ENCODE assay signal across 8 cellular contexts in the genomic region with DNA sequence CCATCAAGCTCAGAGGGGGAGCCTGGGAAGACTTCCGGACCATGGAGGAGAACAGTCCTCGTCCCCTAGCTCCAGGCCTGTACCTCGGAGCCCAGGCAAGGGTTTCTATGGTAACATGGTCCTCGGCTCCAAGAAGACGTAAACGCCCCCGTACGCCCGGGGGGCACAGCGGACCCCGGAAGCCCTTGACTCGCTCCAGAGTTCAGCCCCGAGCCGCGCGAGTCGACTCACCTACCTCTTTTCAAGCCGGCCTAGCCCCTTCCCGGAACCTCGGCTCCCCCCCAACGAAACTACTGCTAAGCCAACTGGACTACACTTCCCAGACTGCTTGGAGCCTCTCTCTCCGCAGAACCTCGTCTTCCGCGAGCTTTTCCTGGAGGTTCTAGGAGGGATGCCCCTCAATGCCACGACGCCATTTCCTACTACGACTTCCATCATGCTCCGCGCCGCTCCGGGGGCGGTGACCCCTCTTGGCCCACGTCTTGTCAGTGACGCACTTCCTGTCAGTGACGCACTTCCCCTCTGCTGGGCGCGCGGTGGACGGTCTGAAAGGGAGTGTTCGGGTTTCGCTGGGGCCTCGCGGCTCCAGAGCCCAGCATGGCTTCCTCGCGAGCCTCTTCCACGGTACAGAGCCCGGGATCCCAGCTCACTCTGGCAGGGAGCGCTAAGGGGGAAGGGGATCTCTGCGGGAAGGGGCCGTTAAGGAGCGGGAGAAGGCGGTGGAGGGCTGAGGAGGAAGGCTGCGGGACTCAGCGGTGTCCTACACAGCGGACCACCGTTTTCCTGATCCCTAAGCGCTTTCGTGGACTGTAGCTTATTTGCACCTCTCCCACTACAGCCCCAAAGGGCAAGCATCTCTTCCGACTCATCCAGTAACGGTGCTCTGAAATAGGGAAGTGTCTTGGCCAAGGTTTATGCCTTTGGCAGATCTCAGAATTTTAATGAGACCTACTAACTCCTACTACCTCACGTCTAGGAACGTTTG. TPM values are rescaled to one million over a fixed set of nuclear protein-coding genes. Genes with fewer than 3 reads are reported as not detected.
DNase-seq lines count a peak whose midpoint lies in the region; ATAC-seq and TF ChIP-seq lines count a peak whose summit lies in the region.

A gene (minus strand): TSS at position 426 of the 985 bp plus-strand sequence. CDS start 3,065 bp downstream, outside the sequence.
A gene (plus strand): TSS at position 512 of the 985 bp plus-strand sequence. CDS start 86 bp downstream, at position 598.

- H3K4me3 ChIP-seq in kidney epithelial cell (ENCODE audit: low read depth, low read length): peak within 1 kb of the TSS; percentile 97

- DNase-seq in Ammon's horn (ENCODE audit: low spot score) (peak; percentile 99), NCI-H460 (ENCODE audit: extremely low read depth, low read depth) (peak; percentile 96), cerebellum (ENCODE audit: low spot score) (peak; percentile 96), kidney epithelial cell (ENCODE audit: low read depth) (peak; percentile 95)
- peak; percentile 93 for DNase-seq in activated CD4-positive, CD25-positive, alpha-beta regulatory T cell treated with anti-CD3 and anti-CD28 coated beads, Interleukin-2, amount 50 U/mL, for 72 hours
- DNase-seq in stimulated activated CD4-positive, alpha-beta T cell treated with anti-CD3 and anti-CD28 coated beads, Interleukin-15, amount 100 ng/mL, for 48 hours (ENCODE audit: low read depth in 2 of 2): peak; percentile 93 to 94

- no peaks in the 10 kb centered on the region for H3K27me3 ChIP-seq in kidney epithelial cell (ENCODE audit: control insufficient read depth, insufficient read depth, low read length)

- no peak for TF ChIP-seq CTCF in kidney epithelial cell (IDR thresholded peaks at IDR 0.05; ENCODE audit: insufficient read depth, low read length, poor library complexity, severe bottlenecking)

- no peaks in the 10 kb centered on the region for H3K36me3 ChIP-seq in kidney epithelial cell (ENCODE audit: control insufficient read depth, insufficient read depth, low read length)

- peak; percentile 96 for TF ChIP-seq POLR2A in GM19193 (IDR thresholded peaks at IDR 0.05; ENCODE audit: extremely low read depth, insufficient read depth, insufficient read length)

- peak; percentile 98 for ATAC-seq in HG03432 (IDR thresholded peaks at IDR 0.05; ENCODE audit: unreplicated experiment)

RNA-seq across cellular contexts. Expression of the first gene that starts in this region (rescaled TPM):
- 74.6 and 89.3 TPM in 2 replicates for total RNA-seq in NCI-H460 (2014; rRNA removed; shearing (Covaris generic))
- polyA plus RNA-seq in NCI-H460 (2014; cell fraction: nucleus; rRNA removed): 41.7 and 55.8 TPM in 2 replicates
- total RNA-seq in cerebellum: 15.5 TPM
- total RNA-seq in kidney epithelial cell: 22.1 and 28.5 TPM in 2 replicates

RNA-seq across cellular contexts. Expression of the second gene that starts in this region (rescaled TPM):
- total RNA-seq in NCI-H460 (2014; rRNA removed; shearing (Covaris generic)): 51.0 and 51.7 TPM in 2 replicates
- 39.6 and 40.0 TPM in 2 replicates for polyA plus RNA-seq in NCI-H460 (2014; cell fraction: nucleus; rRNA removed)
- total RNA-seq in cerebellum (19.2 TPM), kidney epithelial cell (30.1 and 34.4 TPM in 2 replicates)

Comparison
In these comparisons a context has a peak if more than half of its experiments do, and no peak if none do; other contexts are left out.
1. Peak in every context shown above with its lines: DNase-seq, ATAC-seq and H3K4me3 ChIP-seq.